In genomic region chr2:233178994-233179847, GRCh38 we compare ENCODE assay signal across 1 cellular context.
TF ChIP-seq lines count a peak whose summit lies in the region.

No MANE protein-coding gene starts in this region.

TF ChIP-seq in GM23338, 12 proteins besides CTCF, POLR2A, EP300 and RAD21 (continued from another document):
- TF ChIP-seq REST (IDR thresholded peaks at IDR 0.05; ENCODE audit: unreplicated experiment) (no peak), STAT1 (IDR thresholded peaks at IDR 0.05; ENCODE audit: unreplicated experiment) (no peak), EZH2 (IDR thresholded peaks at IDR 0.05; ENCODE audit: low read depth, unreplicated experiment) (no peak), CREB1 (CRISPR knock-in tag; IDR thresholded peaks at IDR 0.05; ENCODE audit: low read depth) (no peak), ZNF114 (CRISPR knock-in tag; IDR thresholded peaks at IDR 0.05) (no peak), JUNB (IDR thresholded peaks at IDR 0.05; ENCODE audit: unreplicated experiment) (no peak), ETS1 (IDR thresholded peaks at IDR 0.05) (no peak), EZH2phosphoT487 (IDR thresholded peaks at IDR 0.05; ENCODE audit: unreplicated experiment) (no peak), NANOG (IDR thresholded peaks at IDR 0.05; ENCODE audit: borderline replicate concordance) (no peak)
